37 cellular contexts compared by ENCODE assay signal in genomic region chr1:113370868-113371267, GRCh38. TPM values are rescaled to one million over a fixed set of nuclear protein-coding genes. Genes with fewer than 3 reads are reported as not detected.
DNase-seq lines count a peak whose midpoint lies in the region; ATAC-seq, FAIRE-seq and TF ChIP-seq lines count a peak whose summit lies in the region.
"Had no signal": no experiment of that assay in that cellular context is flagged by ENCODE, and none has a peak within 500 bp of the region (broad histone marks: within the 10 kb centered on the region; RNA-seq: fewer than 3 reads in every experiment).

No MANE protein-coding gene starts in this region.

- no peak overlapping the region for H3K27ac ChIP-seq in HepG2 (ENCODE audit: extremely low read length, insufficient read depth, low read length)
- H3K27ac ChIP-seq in right lobe of liver: no peak overlapping the region
- H3K27ac ChIP-seq in K562 (ENCODE audit: extremely low read depth, low read depth, low read length): no peak overlapping the region
- H3K27ac ChIP-seq: 22Rv1; A549; BLaER1; BLaER1 treated with 17β-estradiol and CSF1 and Interleukin-3, amounts not matched to agents 10 nM and 100 nM; C4-2B had no signal

- H3K4me1 ChIP-seq in HepG2 (ENCODE audit: insufficient read depth, low read length): peaks cover 20% of the 10 kb centered on the region
- no peaks in the 10 kb centered on the region for H3K4me1 ChIP-seq in right lobe of liver
- H3K4me1 ChIP-seq in K562 (replicated peaks in 1 of 2; ENCODE audit: control insufficient read depth in 2 of 2, insufficient read depth in 2 of 2, low read length in 2 of 2): no peaks in the 10 kb centered on the region
- H3K4me1 ChIP-seq: A549, BE2C, Caco-2 had no signal

- H3K9me1 ChIP-seq in K562 (ENCODE audit: control insufficient read depth, insufficient read depth, low read length): no peaks in the 10 kb centered on the region

- H3K27me3 Mint-ChIP-seq in activated CD4-positive, alpha-beta T cell treated with anti-CD3 and anti-CD28 coated beads, Interleukin-2, amount 10 ng/mL, durations not matched to agents 24 days and 14 days: peaks cover 15% of the 10 kb centered on the region
- no peaks in the 10 kb centered on the region for H3K27me3 Mint-ChIP-seq in endothelial cell (ENCODE audit: unreplicated experiment)

- BruUV-seq in HepG2 (replicated peaks; lab: Mats Ljungman, UMichigan) (no TSS peak), K562 (replicated peaks; lab: Mats Ljungman, UMichigan) (no TSS peak)

- in situ Hi-C loops in HepG2 (cut with HindIII; ENCODE audit: extremely low pct_ligation_motif_present, low pct_unique_long_range_greater_than_20kb): no loop called here
- in situ Hi-C loops in K562 (cut with MboI): no loop called here

- H3K9me3 Mint-ChIP-seq in activated CD4-positive, alpha-beta T cell treated with anti-CD3 and anti-CD28 coated beads, Interleukin-2, amount 10 ng/mL, durations not matched to agents 24 days and 14 days: no peaks in the 10 kb centered on the region
- no peaks in the 10 kb centered on the region for H3K9me3 Mint-ChIP-seq in endothelial cell (ENCODE audit: unreplicated experiment)
- H3K9me3 Mint-ChIP-seq: CD4-positive, alpha-beta memory T cell; CD4-positive, alpha-beta T cell; CD8-positive, alpha-beta memory T cell; CD8-positive, alpha-beta T cell had no signal

- peaks cover 3% of the 10 kb centered on the region for H3K4me1 Mint-ChIP-seq in activated CD4-positive, alpha-beta T cell treated with anti-CD3 and anti-CD28 coated beads, Interleukin-2, amount 10 ng/mL, durations not matched to agents 24 days and 14 days
- no peaks in the 10 kb centered on the region for H3K4me1 Mint-ChIP-seq in endothelial cell (ENCODE audit: unreplicated experiment)
- H3K4me1 Mint-ChIP-seq: B cell; CD14-positive monocyte; CD4-positive, alpha-beta memory T cell; CD4-positive, CD25-positive, alpha-beta regulatory T cell; CD8-positive, alpha-beta memory T cell had no signal

- TF ChIP-seq RAD21 in HepG2 (CRISPR knock-in tag; IDR thresholded peaks at IDR 0.05): no peak
- no peak for TF ChIP-seq RAD21 in K562 (CRISPR knock-in tag; conservative IDR thresholded peaks at IDR 0.05 in 1 of 2, IDR thresholded peaks at IDR 0.05 in 1 of 2)

- H3K9ac ChIP-seq in HepG2 (ENCODE audit: insufficient read depth, low read depth, low read length) (no peak overlapping the region), K562 (ENCODE audit: insufficient read depth in 1 of 2, low read depth in 2 of 2, low read length in 2 of 2) (no peak overlapping the region)
- H3K9ac ChIP-seq: BLaER1; BLaER1 treated with 17β-estradiol and CSF1 and Interleukin-3, amounts not matched to agents 10 nM and 100 nM had no signal

- H3K9me3 ChIP-seq in HepG2 (ENCODE audit: low read length) (no peaks in the 10 kb centered on the region), right lobe of liver (no peaks in the 10 kb centered on the region), K562 (replicated peaks; ENCODE audit: control insufficient read depth, insufficient read depth, low read depth, low read length) (no peaks in the 10 kb centered on the region)
- H3K9me3 ChIP-seq: A549, BE2C, BLaER1, Caco-2 had no signal

- TF ChIP-seq CTCF in HepG2 (CRISPR knock-in tag; IDR thresholded peaks at IDR 0.05): no peak
- no peak for TF ChIP-seq CTCF in right lobe of liver (IDR thresholded peaks at IDR 0.05)
- TF ChIP-seq CTCF in K562 (IDR thresholded peaks at IDR 0.05 in 2 of 3, conservative IDR thresholded peaks at IDR 0.05 in 1 of 3; ENCODE audit: insufficient read depth in 2 of 3, low read depth in 1 of 3, low read length in 3 of 3): no peak
- no peak for TF ChIP-seq CTCF in endothelial cell (IDR thresholded peaks at IDR 0.05; ENCODE audit: unreplicated experiment)

- H3K4me2 ChIP-seq in HepG2 (ENCODE audit: low read depth, low read length) (peak overlapping the region; percentile 29), K562 (ENCODE audit: insufficient read depth, low read length) (no peak overlapping the region)
- H3K4me2 ChIP-seq: A549 had no signal

- H3K36me3 ChIP-seq in HepG2 (replicated peaks in 1 of 2; ENCODE audit: control insufficient read depth in 1 of 2, insufficient read depth in 2 of 2, low read length in 2 of 2) (no peaks in the 10 kb centered on the region), right lobe of liver (no peaks in the 10 kb centered on the region), K562 (ENCODE audit: control insufficient read depth, insufficient read depth, low read length) (no peaks in the 10 kb centered on the region)
- H3K36me3 ChIP-seq: BE2C; BLaER1; BLaER1 treated with 17β-estradiol and CSF1 and Interleukin-3, amounts not matched to agents 10 nM and 100 nM had no signal

- TF ChIP-seq EP300 in HepG2 (IDR thresholded peaks at IDR 0.05; ENCODE audit: low read depth in 2 of 2, low read length in 2 of 2) (no peak), HepG2 (CRISPR knock-in tag; IDR thresholded peaks at IDR 0.05; ENCODE audit: borderline replicate concordance) (no peak), K562 (IDR thresholded peaks at IDR 0.05; ENCODE audit: low read length) (no peak)

- H3K79me2 ChIP-seq in HepG2 (ENCODE audit: insufficient read depth, low read length) (no peaks in the 10 kb centered on the region), K562 (ENCODE audit: control insufficient read depth, insufficient read depth, low read length) (no peaks in the 10 kb centered on the region)

- TF ChIP-seq POLR2A in HepG2 (IDR thresholded peaks at IDR 0.05; ENCODE audit: insufficient read depth in 1 of 2, low read depth in 2 of 2, low read length in 2 of 2) (no peak), right lobe of liver (IDR thresholded peaks at IDR 0.05) (no peak), K562 (conservative IDR thresholded peaks at IDR 0.05) (no peak)

- H3K4me3 Mint-ChIP-seq in activated CD4-positive, alpha-beta T cell treated with anti-CD3 and anti-CD28 coated beads, Interleukin-2, amount 10 ng/mL, durations not matched to agents 24 days and 14 days: no peak overlapping the region
- no peak overlapping the region for H3K4me3 Mint-ChIP-seq in endothelial cell (ENCODE audit: unreplicated experiment)
- H3K4me3 Mint-ChIP-seq: B cell; CD14-positive monocyte; CD4-positive, alpha-beta memory T cell; CD4-positive, alpha-beta T cell; CD4-positive, CD25-positive, alpha-beta regulatory T cell; CD8-positive, alpha-beta memory T cell; CD8-positive, alpha-beta T cell had no signal

- CTCF ChIA-PET in HepG2 (lab: Yijun Ruan, JAX; ENCODE audit: low intra/inter-chr PET ratio, low total read pairs): no interaction called here
- CTCF ChIA-PET in K562 (lab: Yijun Ruan, JAX; ENCODE audit: low intra/inter-chr PET ratio): no interaction called here

- intact Hi-C loops in activated CD4-positive, alpha-beta T cell treated with anti-CD3 and anti-CD28 coated beads, Interleukin-2, amount 10 ng/mL, durations not matched to agents 24 days and 14 days (cut with micrococcal nuclease): no loop called here
- intact Hi-C loops in HepG2 (cut with micrococcal nuclease; ENCODE audit: unreplicated experiment) (no loop called here), right lobe of liver (cut with DNase I) (no loop called here), K562 (cut with micrococcal nuclease) (no loop called here)

- POLR2A ChIA-PET in HepG2 (lab: Yijun Ruan, JAX): no interaction called here
- POLR2A ChIA-PET in K562 (lab: Yijun Ruan, JAX): no interaction called here

- no peak for ATAC-seq in HepG2
- ATAC-seq in right lobe of liver: no peak
- no peak for ATAC-seq in K562
- ATAC-seq: A549; CD8-positive, alpha-beta T cell had no signal

- H3K36me3 Mint-ChIP-seq in activated CD4-positive, alpha-beta T cell treated with anti-CD3 and anti-CD28 coated beads, Interleukin-2, amount 10 ng/mL, durations not matched to agents 24 days and 14 days (ENCODE audit: low read depth): no peaks in the 10 kb centered on the region
- no peaks in the 10 kb centered on the region for H3K36me3 Mint-ChIP-seq in endothelial cell (ENCODE audit: low read depth, unreplicated experiment)
- H3K36me3 Mint-ChIP-seq: CD14-positive monocyte; CD4-positive, alpha-beta memory T cell; CD4-positive, CD25-positive, alpha-beta regulatory T cell; CD8-positive, alpha-beta memory T cell; CD8-positive, alpha-beta T cell had no signal

- H3K4me3 ChIP-seq in HepG2 (replicated peaks in 1 of 3; ENCODE audit: insufficient read depth in 1 of 3, low read depth in 2 of 3, low read length in 3 of 3): no peak overlapping the region
- H3K4me3 ChIP-seq in right lobe of liver: no peak overlapping the region
- H3K4me3 ChIP-seq in K562: no peak overlapping the region
- H3K4me3 ChIP-seq: A549; BLaER1; BLaER1 treated with 17β-estradiol and CSF1 and Interleukin-3, amounts not matched to agents 10 nM and 100 nM had no signal

- H4K20me1 ChIP-seq in HepG2 (ENCODE audit: insufficient read depth, low read length): no peaks in the 10 kb centered on the region
- no peaks in the 10 kb centered on the region for H4K20me1 ChIP-seq in K562 (replicated peaks; ENCODE audit: control insufficient read depth, insufficient read depth, low read length)
- H4K20me1 ChIP-seq: BLaER1; BLaER1 treated with 17β-estradiol and CSF1 and Interleukin-3, amounts not matched to agents 10 nM and 100 nM had no signal

- no peak overlapping the region for H3K27ac Mint-ChIP-seq in activated CD4-positive, alpha-beta T cell treated with anti-CD3 and anti-CD28 coated beads, Interleukin-2, amount 10 ng/mL, durations not matched to agents 24 days and 14 days
- peak overlapping the region; percentile 32 for H3K27ac Mint-ChIP-seq in endothelial cell (ENCODE audit: unreplicated experiment)
- H3K27ac Mint-ChIP-seq: B cell; CD14-positive monocyte; CD4-positive, alpha-beta memory T cell; CD4-positive, alpha-beta T cell; CD8-positive, alpha-beta T cell had no signal

- no peaks in the 10 kb centered on the region for H3K27me3 ChIP-seq in HepG2 (ENCODE audit: control insufficient read depth in 1 of 2, insufficient read depth in 2 of 2, low read length in 2 of 2)
- no peaks in the 10 kb centered on the region for H3K27me3 ChIP-seq in right lobe of liver
- H3K27me3 ChIP-seq in K562 (ENCODE audit: control insufficient read depth in 2 of 2, insufficient read depth in 2 of 2, low read length in 2 of 2): no peaks in the 10 kb centered on the region
- H3K27me3 ChIP-seq: BE2C; BLaER1; BLaER1 treated with 17β-estradiol and CSF1 and Interleukin-3, amounts not matched to agents 10 nM and 100 nM had no signal

- H2AFZ ChIP-seq in HepG2 (ENCODE audit: low read length): no peak overlapping the region
- H2AFZ ChIP-seq in K562 (ENCODE audit: low read depth, low read length): no peak overlapping the region

- DNase-seq in activated CD4-positive, alpha-beta T cell treated with anti-CD3 and anti-CD28 coated beads, Interleukin-2, amount 10 ng/mL, durations not matched to agents 24 days and 14 days: peak; percentile 24
- no peak for DNase-seq in activated CD4-positive, alpha-beta T cell treated with anti-CD3 and anti-CD28 coated beads, Interleukin-2, amount 50 U/mL, for 48 hours
- DNase-seq in HepG2 (ENCODE audit: low spot score): no peak
- no peak for DNase-seq in right lobe of liver
- no peak for DNase-seq in K562 (ENCODE audit: extremely low read depth in 1 of 4, low spot score in 3 of 4)
- DNase-seq in endothelial cell (ENCODE audit: low spot score): no peak
- DNase-seq in NAMALWA (ENCODE audit: low spot score): no peak
- DNase-seq in stimulated activated naive CD4-positive, alpha-beta T cell treated with Interleukin-2 at 50 U/mL for 16 hours (lab: John Stamatoyannopoulos, UW): no peak
- DNase-seq: 8988T; ACHN; AML-193; BE2C; C1 segment of cervical spinal cord; Caco-2; Calu3; CD4-positive, alpha-beta memory T cell; CD4-positive, alpha-beta T cell; CD4-positive, CD25-positive, alpha-beta regulatory T cell; CD8-positive, alpha-beta memory T cell; CD8-positive, alpha-beta T cell; COR-L47; DMS 273 treated with DMSO at 0.1 percent for 48 hours; DMS153; DMS53; DMS79; DMS79 treated with DMSO at 0.1 percent for 48 hours; DND-41; EL had no signal

- FAIRE-seq in HepG2 (lab: Jason Lieb, UNC): no peak
- FAIRE-seq in K562 (lab: Jason Lieb, UNC): no peak
- FAIRE-seq: A204.1, A549, D721Med had no signal

- 23% methylated on average over 3 of the region's 3 CpGs for WGBS in HepG2 (ENCODE audit: low lambda C conversion rate)
- WGBS in right lobe of liver (ENCODE audit: insufficient coverage, low coverage, low lambda C conversion rate, missing lambda C conversion rate): 52% methylated on average over 3 of the region's 3 CpGs
- 13% methylated on average over 3 of the region's 3 CpGs for WGBS in K562 (ENCODE audit: insufficient coverage, low coverage, missing lambda C conversion rate)

RNA-seq across cellular contexts. Expression of gene MAGI3, which starts 19.4 kb away (rescaled TPM):
- total RNA-seq in activated CD4-positive, alpha-beta T cell treated with anti-CD3 and anti-CD28 coated beads, Interleukin-2, amount 10 ng/mL, durations not matched to agents 24 days and 14 days: 3.7 and 3.8 TPM in 2 replicates
- total RNA-seq in HepG2 (2016; rRNA removed; fragmentation: Illumina TruSeq; extraction: Trizol): 11.3 and 11.8 TPM in 2 replicates
- total RNA-seq in HepG2 (2016; cell fraction: cytosol; rRNA removed; fragmentation: Illumina TruSeq; extraction: Trizol; ENCODE audit: low read depth): 2.4 and 2.5 TPM in 2 replicates
- 10.8 and 10.9 TPM in 2 replicates for total RNA-seq in HepG2 (2016; cell fraction: insoluble cytoplasmic fraction; rRNA removed; fragmentation: Illumina TruSeq; extraction: Trizol)
- total RNA-seq in HepG2 (2016; cell fraction: membrane; rRNA removed; fragmentation: Illumina TruSeq; extraction: Trizol): 5.3 and 5.6 TPM in 2 replicates
- total RNA-seq in HepG2 (2016; cell fraction: nucleus; rRNA removed; fragmentation: Illumina TruSeq; extraction: Trizol): 18.0 and 21.7 TPM in 2 replicates
- 3.8 and 4.0 TPM in 2 replicates for polyA plus RNA-seq in HepG2 (2011; rRNA removed)
- 1.9 and 3.0 TPM in 2 replicates for polyA plus RNA-seq in HepG2 (2011; cell fraction: cytosol; rRNA removed)
- polyA plus RNA-seq in HepG2 (2011; cell fraction: nucleus; rRNA removed): 4.6 and 4.7 TPM in 2 replicates
- polyA plus RNA-seq in HepG2 (2012): 6.0 and 6.8 TPM in 2 replicates
- 0.72 and 1.0 TPM in 2 replicates for polyA plus RNA-seq in HepG2 (2016; cell fraction: cytosol; fragmentation: Illumina TruSeq; extraction: Trizol; ENCODE audit: low read depth)
- 8.4 TPM in 2 replicates for polyA plus RNA-seq in HepG2 (2016; cell fraction: insoluble cytoplasmic fraction; fragmentation: Illumina TruSeq; extraction: Trizol; ENCODE audit: low read depth)
- polyA plus RNA-seq in HepG2 (2016; cell fraction: membrane; fragmentation: Illumina TruSeq; extraction: Trizol; ENCODE audit: low read depth): 1.9 and 2.3 TPM in 2 replicates
- polyA plus RNA-seq in HepG2 (2016; cell fraction: nucleus; fragmentation: Illumina TruSeq; extraction: Trizol; ENCODE audit: insufficient read depth, low read depth): 6.9 and 7.8 TPM in 2 replicates
- 10.8 and 19.5 TPM in 2 replicates for polyA minus RNA-seq in HepG2 (2011; rRNA and poly(A)+ RNA removed; ENCODE audit: low replicate concordance)
- polyA minus RNA-seq in HepG2 (2011; cell fraction: cytosol; rRNA and poly(A)+ RNA removed): 6.1 and 7.5 TPM in 2 replicates
- 57.9 and 58.3 TPM in 2 replicates for polyA minus RNA-seq in HepG2 (2011; cell fraction: nucleus; rRNA and poly(A)+ RNA removed)
- 10 to 100 TPM in 5 of 6 experiments, 1 to 10 TPM in 1; 8.5 to 14.5 (median 12.3) TPM for total RNA-seq in right lobe of liver
- total RNA-seq in K562 (2011; cell fraction: chromatin; rRNA removed; ENCODE audit: low replicate concordance): 12.1 and 22.5 TPM in 2 replicates
- total RNA-seq in K562 (2011; cell fraction: nucleolus; rRNA removed): 4.5 and 6.1 TPM in 2 replicates
- total RNA-seq in K562 (2011; cell fraction: nucleoplasm; rRNA removed): 22.1 and 43.9 TPM in 2 replicates
- 3.7 and 4.7 TPM in 2 replicates for total RNA-seq in K562 (2014; rRNA removed)
- 5.5 and 6.3 TPM in 2 replicates for total RNA-seq in K562 (2014; rRNA removed; fragmentation: Illumina TruSeq; extraction: Trizol)
- total RNA-seq in K562 (2015; rRNA removed; fragmentation: Illumina TruSeq; extraction: Trizol): 6.0 and 7.0 TPM in 2 replicates
- total RNA-seq in K562 (2021): 6.1 and 6.5 TPM in 2 replicates
- polyA plus RNA-seq in K562 (2011; rRNA removed): 8.6 and 9.1 TPM in 2 replicates
- polyA plus RNA-seq in K562 (2011; cell fraction: cytosol; rRNA removed): 2.5 and 6.2 TPM in 2 replicates
- 9.3 and 11.5 TPM in 2 replicates for polyA plus RNA-seq in K562 (2011; cell fraction: nucleus; rRNA removed)
- 2.9 and 4.4 TPM in 2 replicates for polyA plus RNA-seq in K562 (2012)
- polyA plus RNA-seq in K562 (2014; fragmentation: Illumina TruSeq; extraction: Trizol): 3.6 and 5.6 TPM in 2 replicates
- 1 to 10 TPM; 1.0 to 1.2 TPM for polyA plus RNA-seq in K562 (2014; fragmentation: Nextera tagmentation; extraction: Ambion mirVana)
- 3.3 and 3.9 TPM in 2 replicates for polyA plus RNA-seq in K562 (2014; rRNA removed)
- 20.0 and 33.6 TPM in 2 replicates for polyA minus RNA-seq in K562 (2011; rRNA and poly(A)+ RNA removed)
- polyA minus RNA-seq in K562 (2011; cell fraction: cytosol; rRNA and poly(A)+ RNA removed): 5.6 and 6.2 TPM in 2 replicates
- 24.0 and 37.2 TPM in 2 replicates for polyA minus RNA-seq in K562 (2011; cell fraction: nucleus; rRNA and poly(A)+ RNA removed)
- 18.9 TPM for total RNA-seq in endothelial cell (ENCODE audit: unreplicated experiment)
